Comparison of ENCODE assay signal across 2 cellular contexts in genomic region chr2:27059141-27059820, GRCh38.
TF ChIP-seq lines count a peak whose summit lies in the region.

No MANE protein-coding gene starts in this region.

TF ChIP-seq in endothelial cell of umbilical vein, 7 proteins besides CTCF, POLR2A, EP300 and RAD21:
- no peak for TF ChIP-seq EZH2 (IDR thresholded peaks at IDR 0.05; ENCODE audit: borderline replicate concordance, low read depth, low read length, severe bottlenecking)
- no peak for TF ChIP-seq GATA2 (IDR thresholded peaks at IDR 0.05; ENCODE audit: insufficient read depth, insufficient read length, low read depth, low read length)
- TF ChIP-seq JUN (IDR thresholded peaks at IDR 0.05; ENCODE audit: borderline replicate concordance, insufficient read depth, insufficient read length, low read depth), result no peak
- no peak for TF ChIP-seq FOS (IDR thresholded peaks at IDR 0.05; ENCODE audit: borderline replicate concordance, insufficient read depth, low read length)
- TF ChIP-seq MAX (IDR thresholded peaks at IDR 0.05; ENCODE audit: insufficient read depth, insufficient read length), result no peak
- no peak for TF ChIP-seq POLR2AphosphoS5 (IDR thresholded peaks at IDR 0.05; ENCODE audit: insufficient read depth, low read depth, low read length)
- TF ChIP-seq MYC (IDR thresholded peaks at IDR 0.05; ENCODE audit: low read depth, low read length), result no peak

TF ChIP-seq in neural cell, 6 proteins besides CTCF, POLR2A, EP300 and RAD21:
- peak; percentile 7 for TF ChIP-seq POLR2AphosphoS5 (IDR thresholded peaks at IDR 0.05)
- no peak for TF ChIP-seq TAF1 (IDR thresholded peaks at IDR 0.05; ENCODE audit: low read depth)
- no peak for TF ChIP-seq MXI1 (conservative IDR thresholded peaks at IDR 0.05; ENCODE audit: poor library complexity, severe bottlenecking)
- TF ChIP-seq SMC3 (conservative IDR thresholded peaks at IDR 0.05; ENCODE audit: poor library complexity), result no peak
- TF ChIP-seq EZH2 (IDR thresholded peaks at IDR 0.05; ENCODE audit: borderline replicate concordance, insufficient read depth, low read length, poor library complexity, severe bottlenecking), result no peak
- TF ChIP-seq REST (IDR thresholded peaks at IDR 0.05; ENCODE audit: borderline replicate concordance), result no peak
